Comparison of ENCODE assay signal across 11 cellular contexts in the genomic region with DNA sequence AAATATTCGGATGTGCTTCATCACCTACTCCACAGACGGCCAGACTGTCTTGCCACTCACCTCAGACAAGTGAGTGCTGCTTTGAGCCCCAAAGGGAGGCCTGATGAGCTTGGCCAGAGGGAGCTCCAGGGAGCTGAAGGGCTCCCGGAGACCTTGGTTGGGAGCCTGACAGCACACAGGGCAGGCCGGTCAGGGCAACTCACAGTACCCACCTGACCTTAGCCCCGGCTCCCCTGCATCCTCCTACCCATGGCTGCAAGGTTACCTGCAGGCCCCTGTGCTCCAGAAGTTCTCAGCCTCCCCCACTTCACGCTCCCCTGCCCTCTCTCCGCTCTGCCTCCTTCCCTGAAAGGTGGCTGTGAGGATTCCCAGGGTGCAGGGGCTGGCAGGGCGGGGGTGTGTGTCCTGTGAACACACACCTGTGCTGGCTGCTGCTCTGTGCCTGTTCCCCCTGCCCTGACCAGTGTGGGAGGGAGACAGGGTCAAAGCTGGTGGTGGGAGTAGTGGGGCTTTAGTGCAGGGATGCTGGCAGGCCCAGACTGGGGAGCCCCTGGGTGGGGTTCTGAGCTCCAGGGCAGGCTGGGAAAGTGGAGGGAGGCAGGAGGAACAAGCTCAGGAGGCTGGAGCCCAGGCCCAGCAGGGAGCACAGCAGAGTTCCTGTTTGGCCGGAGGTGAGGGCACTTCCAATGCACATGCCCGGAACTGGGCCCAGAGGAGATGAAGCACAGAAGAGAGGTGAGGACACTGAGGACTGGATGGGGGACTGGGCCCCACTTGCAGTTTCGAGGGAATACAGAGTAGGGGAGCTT. TPM values are rescaled to one million over a fixed set of nuclear protein-coding genes. Genes with fewer than 3 reads are reported as not detected.
DNase-seq lines count a peak whose midpoint lies in the region; ATAC-seq, FAIRE-seq and TF ChIP-seq lines count a peak whose summit lies in the region.
"Had no signal": no experiment of that assay in that cellular context is flagged by ENCODE, and none has a peak within 500 bp of the region (broad histone marks: within the 10 kb centered on the region; RNA-seq: fewer than 3 reads in every experiment).

No MANE protein-coding gene starts in this region.

- H3K27me3 ChIP-seq in Caco-2 (replicated peaks; ENCODE audit: control insufficient read depth, insufficient read depth, low read length): no peaks in the 10 kb centered on the region
- H3K27me3 ChIP-seq: Peyer's patch had no signal

- H3K9me3 ChIP-seq in Caco-2 (no peaks in the 10 kb centered on the region), HEK293 (ENCODE audit: control insufficient read depth, insufficient read depth, low read depth, low read length) (no peaks in the 10 kb centered on the region), mucosa of descending colon (no peaks in the 10 kb centered on the region)
- H3K9me3 ChIP-seq: Peyer's patch, prostate gland had no signal

- H3K9me3 Mint-ChIP-seq in Caco-2 (ENCODE audit: unreplicated experiment): no peaks in the 10 kb centered on the region
- no peaks in the 10 kb centered on the region for H3K9me3 Mint-ChIP-seq in activated B cell treated with CpG ODN at 0.5 μM for 24 hours

- H3K4me3 ChIP-seq in Caco-2 (ENCODE audit: low read depth, low read length) (no peak overlapping the region), HEK293 (ENCODE audit: low read depth, low read length) (no peak overlapping the region), mucosa of descending colon (no peak overlapping the region)
- H3K4me3 ChIP-seq: Peyer's patch, prostate gland had no signal

- no peak for ATAC-seq in activated B cell treated with CpG ODN at 0.5 μM for 24 hours (ENCODE audit: low read depth)
- ATAC-seq in mucosa of descending colon: no peak
- ATAC-seq in HG03565 (IDR thresholded peaks at IDR 0.05; ENCODE audit: unreplicated experiment): no peak

- H3K27ac ChIP-seq in HEK293 (ENCODE audit: extremely low read depth, low read depth, low read length): no peak overlapping the region
- H3K27ac ChIP-seq: Peyer's patch, prostate gland had no signal

- POLR2A ChIA-PET in Caco-2 (lab: Charles Lee) (no interaction called here), HEK293 (lab: Yijun Ruan, JAX) (interaction anchor here (1.5 kb wide), 1 partner anchor 10 kb away, joined by 4 read pairs; no protein-coding TSS in a partner anchor), activated B cell treated with CpG ODN at 0.5 μM for 24 hours (lab: Charles Lee) (no interaction called here)

- no peak overlapping the region for H3K27ac Mint-ChIP-seq in Caco-2 (ENCODE audit: unreplicated experiment)
- no peak overlapping the region for H3K27ac Mint-ChIP-seq in activated B cell treated with CpG ODN at 0.5 μM for 24 hours

- peak; percentile 44 to 45 for DNase-seq in Caco-2
- peak; percentile 11 for DNase-seq in activated B cell treated with CpG ODN at 0.5 μM for 24 hours
- DNase-seq in mucosa of descending colon: peak in 2 of 3 donors; percentile 50 to 57
- DNase-seq in frontal cortex (ENCODE audit: low spot score in 2 of 2): no peak
- DNase-seq in medulla oblongata (ENCODE audit: extremely low spot score): no peak
- DNase-seq: COR-L47, KG1 had no signal

- H3K36me3 Mint-ChIP-seq in Caco-2 (ENCODE audit: insufficient read depth, unreplicated experiment) (no peaks in the 10 kb centered on the region), activated B cell treated with CpG ODN at 0.5 μM for 24 hours (ENCODE audit: low read depth) (no peaks in the 10 kb centered on the region)

- intact Hi-C loops in Caco-2 (cut with micrococcal nuclease; ENCODE audit: unreplicated experiment) (no loop called here), activated B cell treated with CpG ODN at 0.5 μM for 24 hours (cut with micrococcal nuclease) (no loop called here), mucosa of descending colon (cut with DNase I, micrococcal nuclease) (no loop called here)

- CTCF ChIA-PET in Caco-2 (lab: Charles Lee) (interaction anchor here (0.6 kb wide), 1 partner anchor 103 kb away, joined by 3 read pairs; no protein-coding TSS in a partner anchor), HEK293 (lab: Yijun Ruan, JAX) (no interaction called here), activated B cell treated with CpG ODN at 0.5 μM for 24 hours (lab: Charles Lee) (no interaction called here)

- FAIRE-seq in frontal cortex (lab: Jason Lieb, UNC): no peak

- H3K4me1 ChIP-seq in Caco-2: no peaks in the 10 kb centered on the region
- H3K4me1 ChIP-seq in HEK293 (ENCODE audit: control insufficient read depth, insufficient read depth, low read length): no peaks in the 10 kb centered on the region
- H3K4me1 ChIP-seq in mucosa of descending colon (ENCODE audit: low read depth): peaks cover 3% of the 10 kb centered on the region
- H3K4me1 ChIP-seq: prostate gland had no signal

- BruUV-seq in Caco-2 (replicated peaks; lab: Mats Ljungman, UMichigan): no TSS peak

- no peak overlapping the region for H3K4me3 Mint-ChIP-seq in Caco-2 (ENCODE audit: unreplicated experiment)
- H3K4me3 Mint-ChIP-seq in activated B cell treated with CpG ODN at 0.5 μM for 24 hours: no peak overlapping the region

- no peaks in the 10 kb centered on the region for H3K36me3 ChIP-seq in Caco-2 (ENCODE audit: control insufficient read depth, insufficient read depth, low read length)
- H3K36me3 ChIP-seq in HEK293 (ENCODE audit: control insufficient read depth in 2 of 2, insufficient read depth in 1 of 2, low read length in 2 of 2): no peaks in the 10 kb centered on the region
- H3K36me3 ChIP-seq in mucosa of descending colon (ENCODE audit: low read depth): no peaks in the 10 kb centered on the region
- H3K36me3 ChIP-seq: Peyer's patch, prostate gland had no signal

- peak; percentile 29 to 49 for TF ChIP-seq CTCF in Caco-2 (IDR thresholded peaks at IDR 0.05; ENCODE audit: insufficient read depth in 1 of 2, low read depth in 1 of 2, low read length in 1 of 2, severe bottlenecking in 1 of 2, unreplicated experiment in 1 of 2)
- TF ChIP-seq CTCF in HEK293 (tag by site-specific recombination; IDR thresholded peaks at IDR 0.05): no peak
- no peak for TF ChIP-seq CTCF in activated B cell treated with CpG ODN at 0.5 μM for 24 hours (IDR thresholded peaks at IDR 0.05)
- no peak for TF ChIP-seq CTCF in mucosa of descending colon (IDR thresholded peaks at IDR 0.05)

- H3K27me3 Mint-ChIP-seq in Caco-2 (ENCODE audit: insufficient read depth, unreplicated experiment) (no peaks in the 10 kb centered on the region), activated B cell treated with CpG ODN at 0.5 μM for 24 hours (peaks cover 21% of the 10 kb centered on the region)

- H3K4me1 Mint-ChIP-seq in Caco-2 (ENCODE audit: low read depth, unreplicated experiment): no peaks in the 10 kb centered on the region
- peaks cover 10% of the 10 kb centered on the region for H3K4me1 Mint-ChIP-seq in activated B cell treated with CpG ODN at 0.5 μM for 24 hours

TF ChIP-seq in HEK293, 187 proteins besides CTCF, POLR2A, EP300 and RAD21:
- TF ChIP-seq EGR2 (tag by site-specific recombination; IDR thresholded peaks at IDR 0.05; ENCODE audit: low read depth) (0 out of 2 replicates have a peak, but pooled peaks have one; percentile 8), ZNF324 (tag by site-specific recombination; IDR thresholded peaks at IDR 0.05) (no peak)

RNA-seq across cellular contexts. Expression of gene ANTXRL, which starts 7.2 kb away (rescaled TPM):
- not detected in 2 replicates for total RNA-seq in Caco-2 (2022)
- not detected in 2 replicates for total RNA-seq in activated B cell treated with CpG ODN at 0.5 μM for 24 hours
- not detected for total RNA-seq in mucosa of descending colon
- total RNA-seq in frontal cortex: not detected
- total RNA-seq: Peyer's patch had no signal

Comparison
In these comparisons a context has a peak if more than half of its experiments do, and no peak if none do; other contexts are left out.
1. DNase-seq: peak in Caco-2 (2 of 2), activated B cell treated with CpG ODN at 0.5 μM for 24 hours (single experiment) and mucosa of descending colon (2 of 3); none in frontal cortex (0 of 2) and medulla oblongata (single experiment).
2. CTCF ChIP-seq: peak in Caco-2 (2 of 2); none in HEK293 (single experiment), activated B cell treated with CpG ODN at 0.5 μM for 24 hours (single experiment) and mucosa of descending colon (single experiment).